8 cellular contexts compared by ENCODE assay signal in genomic region chr17:2302740-2303277, GRCh38. TPM values are rescaled to one million over a fixed set of nuclear protein-coding genes. Genes with fewer than 3 reads are reported as not detected.
DNase-seq lines count a peak whose midpoint lies in the region; ATAC-seq and TF ChIP-seq lines count a peak whose summit lies in the region.

No MANE protein-coding gene starts in this region.

- peak overlapping the region; percentile 88 for H3K9ac ChIP-seq in IMR-90 (ENCODE audit: low read depth, low read length)

- H3K4me1 ChIP-seq in IMR-90 (ENCODE audit: control insufficient read depth, insufficient read depth, low read length), result no peaks in the 10 kb centered on the region

- peak overlapping the region; percentile 33; the same call in 1 of the 2 replicates for H3K18ac ChIP-seq in IMR-90 (ENCODE audit: low read depth, low read length)

- TF ChIP-seq CTCF in IMR-90 (conservative IDR thresholded peaks at IDR 0.05; ENCODE audit: low read depth, low read length) (no peak), MCF 10A (IDR thresholded peaks at IDR 0.05; ENCODE audit: unreplicated experiment) (no peak), mesothelial cell of epicardium (IDR thresholded peaks at IDR 0.05; ENCODE audit: unreplicated experiment) (no peak)

- no peak for DNase-seq in activated CD4-positive, alpha-beta T cell treated with anti-CD3 and anti-CD28 coated beads for 36 hours
- DNase-seq in activated CD4-positive, alpha-beta T cell treated with anti-CD3 and anti-CD28 coated beads for 4 hours, result no peak
- DNase-seq in IMR-90, result peak; percentile 6
- DNase-seq in MCF 10A (ENCODE audit: unreplicated experiment), result peak; percentile 13
- no peak for DNase-seq in mesothelial cell of epicardium (ENCODE audit: low spot score in 2 of 2, unreplicated experiment in 2 of 2)
- no peak for DNase-seq in HT-29 (ENCODE audit: low spot score)
- DNase-seq in NCI-H524 treated with DMSO at 0.1 percent for 48 hours (lab: John Stamatoyannopoulos, UW), result no peak
- no peak for DNase-seq in NCI-H187 treated with DMSO at 0.1 percent for 48 hours (lab: John Stamatoyannopoulos, UW)

- no peaks in the 10 kb centered on the region for H3K27me3 ChIP-seq in IMR-90 (ENCODE audit: control insufficient read depth, insufficient read depth, low read length)

- dilution Hi-C loops in IMR-90 (cut with HindIII; ENCODE audit: low sequenced_read_pairs, unreplicated experiment), result no loop called here

- H3K23ac ChIP-seq in IMR-90 (ENCODE audit: low read depth, low read length), result peak overlapping the region; percentile 44

- intact Hi-C loops in activated CD4-positive, alpha-beta T cell treated with anti-CD3 and anti-CD28 coated beads for 36 hours (cut with DNase I, micrococcal nuclease), result loop anchor here (1.0 to 10.0 kb wide), 17 partner anchors 33 to 1840 kb away; partner anchors contain the start of genes TSR1 (in 2 of the 2), CLUH (in 1 of the 2), CYB5D2 (in 1 of the 2) and DPH1 (in 1 of the 2)
- intact Hi-C loops in IMR-90 (cut with micrococcal nuclease) (no loop called here), MCF 10A (cut with micrococcal nuclease) (no loop called here)

- peak overlapping the region; percentile 9 for H3K4ac ChIP-seq in IMR-90 (ENCODE audit: low read depth, low read length)

- H3K4me2 ChIP-seq in IMR-90 (ENCODE audit: low read depth, low read length), result peak overlapping the region; percentile 90

- peak overlapping the region; percentile 61 for H3K27ac Mint-ChIP-seq in activated CD4-positive, alpha-beta T cell treated with anti-CD3 and anti-CD28 coated beads for 36 hours
- H3K27ac Mint-ChIP-seq in MCF 10A (ENCODE audit: low read depth, unreplicated experiment), result peak overlapping the region; percentile 9
- H3K27ac Mint-ChIP-seq in mesothelial cell of epicardium, result peak overlapping the region; percentile 89

- H4K91ac ChIP-seq in IMR-90 (ENCODE audit: insufficient read depth, low read depth, low read length), result no peak overlapping the region; the same call in 1 of the 2 replicates

- peak overlapping the region; percentile 28 for H3K14ac ChIP-seq in IMR-90 (replicated peaks; ENCODE audit: low read depth, low read length)

- H4K8ac ChIP-seq in IMR-90 (ENCODE audit: low read depth in 2 of 2, low read length in 2 of 2), result peak overlapping the region in 1 of 2 experiments; percentile 12; a peak in 1 of 4 replicates

- H4K5ac ChIP-seq in IMR-90 (ENCODE audit: low read depth, low read length), result peak overlapping the region; percentile 18

- peaks cover 13 to 66% of the 10 kb centered on the region in 2 experiments for H3K79me1 ChIP-seq in IMR-90 (ENCODE audit: low read depth in 1 of 2, low read length in 2 of 2)

- H2AFZ ChIP-seq in IMR-90 (replicated peaks; ENCODE audit: low read length, poor library complexity), result peak overlapping the region; percentile 96

- ATAC-seq in activated CD4-positive, alpha-beta T cell treated with anti-CD3 and anti-CD28 coated beads for 36 hours, result peak; percentile 1
- ATAC-seq in IMR-90 (ENCODE audit: low read depth), result no peak; the same call in 1 of the 2 replicates

- BruUV-seq in IMR-90 (replicated peaks; lab: Mats Ljungman, UMichigan) (no TSS peak), MCF 10A (replicated peaks; lab: Mats Ljungman, UMichigan) (TSS peak; percentile 43)

- H3K27ac ChIP-seq in IMR-90 (ENCODE audit: insufficient read depth, low read length), result peak overlapping the region; percentile 97

- no peak for TF ChIP-seq POLR2A in IMR-90 (IDR thresholded peaks at IDR 0.05; ENCODE audit: low read depth, low read length)

- H3K9me3 ChIP-seq in IMR-90 (ENCODE audit: control insufficient read depth, insufficient read depth, low read length), result no peaks in the 10 kb centered on the region

- H3K4me3 ChIP-seq in IMR-90 (ENCODE audit: insufficient read depth, low read depth, low read length), result peak overlapping the region; percentile 96

- H3K27me3 Mint-ChIP-seq in activated CD4-positive, alpha-beta T cell treated with anti-CD3 and anti-CD28 coated beads for 36 hours, result no peaks in the 10 kb centered on the region
- H3K27me3 Mint-ChIP-seq in MCF 10A (ENCODE audit: insufficient read depth, unreplicated experiment) (no peaks in the 10 kb centered on the region), mesothelial cell of epicardium (ENCODE audit: low read depth) (no peaks in the 10 kb centered on the region)

- H2BK5ac ChIP-seq in IMR-90 (ENCODE audit: low read depth, low read length, poor library complexity, severe bottlenecking), result peak overlapping the region; percentile 98

- in situ Hi-C loops in IMR-90 (cut with MboI; ENCODE audit: low sequenced_read_pairs), result no loop called here

- peak overlapping the region; percentile 81 for H3K4me3 Mint-ChIP-seq in activated CD4-positive, alpha-beta T cell treated with anti-CD3 and anti-CD28 coated beads for 36 hours
- H3K4me3 Mint-ChIP-seq in MCF 10A (ENCODE audit: unreplicated experiment) (peak overlapping the region; percentile 85), mesothelial cell of epicardium (peak overlapping the region; percentile 84)

- H3K9me1 ChIP-seq in IMR-90 (ENCODE audit: insufficient read depth, low read length), result no peaks in the 10 kb centered on the region; the same call in 1 of the 2 replicates

- H2BK15ac ChIP-seq in IMR-90 (ENCODE audit: low read depth, low read length), result no peak overlapping the region

- peaks cover 17% of the 10 kb centered on the region for H3K36me3 ChIP-seq in IMR-90 (ENCODE audit: control insufficient read depth, insufficient read depth, low read length)

- H3K56ac ChIP-seq in IMR-90 (ENCODE audit: extremely low read depth, insufficient read depth, low read length), result peak overlapping the region; percentile 57; the same call in 1 of the 2 replicates

- peak overlapping the region; percentile 77 for H2AK9ac ChIP-seq in IMR-90 (replicated peaks; ENCODE audit: low read depth, low read length, poor library complexity)

- no peak overlapping the region for H2BK20ac ChIP-seq in IMR-90 (ENCODE audit: low read depth, low read length)

- H4K20me1 ChIP-seq in IMR-90 (ENCODE audit: insufficient read depth, low read length), result no peaks in the 10 kb centered on the region; the same call in 1 of the 2 replicates

- TF ChIP-seq RAD21 in IMR-90 (IDR thresholded peaks at IDR 0.05; ENCODE audit: low read length), result no peak

- POLR2A ChIA-PET in activated CD4-positive, alpha-beta T cell treated with anti-CD3 and anti-CD28 coated beads for 36 hours (lab: Charles Lee), result interaction anchor here (0.5 to 1.4 kb wide), 6 partner anchors 14 to 99 kb away, joined by 3 to 5 read pairs (median 3); no protein-coding TSS in a partner anchor
- POLR2A ChIA-PET in IMR-90 (lab: Charles Lee; ENCODE audit: unreplicated experiment) (no interaction called here), MCF 10A (lab: Yijun Ruan, JAX) (interaction anchor here (0.5 to 7.8 kb wide), 24 partner anchors 7 to 586 kb away, joined by 3 to 111 read pairs (median 4); partner anchors contain the start of genes SGSM2 and TSR1)

- H3K9me3 Mint-ChIP-seq in activated CD4-positive, alpha-beta T cell treated with anti-CD3 and anti-CD28 coated beads for 36 hours (ENCODE audit: low read depth), result no peaks in the 10 kb centered on the region
- no peaks in the 10 kb centered on the region for H3K9me3 Mint-ChIP-seq in MCF 10A (ENCODE audit: unreplicated experiment)
- H3K9me3 Mint-ChIP-seq in mesothelial cell of epicardium, result no peaks in the 10 kb centered on the region

- no CpG with 5 or more reads among the region's 20 CpGs for whole genome bisulfite sequencing in IMR-90 (ENCODE audit: extremely low coverage in 2 of 2, insufficient read length in 1 of 2), 2 experiments

- H2BK120ac ChIP-seq in IMR-90 (ENCODE audit: low read depth, low read length), result no peak overlapping the region

- H2AK5ac ChIP-seq in IMR-90 (ENCODE audit: low read depth, low read length), result no peak overlapping the region

- peaks cover 37% of the 10 kb centered on the region for H3K36me3 Mint-ChIP-seq in activated CD4-positive, alpha-beta T cell treated with anti-CD3 and anti-CD28 coated beads for 36 hours (ENCODE audit: low read depth)
- H3K36me3 Mint-ChIP-seq in MCF 10A (ENCODE audit: insufficient read depth, unreplicated experiment), result peaks cover 28% of the 10 kb centered on the region
- peaks cover 12% of the 10 kb centered on the region for H3K36me3 Mint-ChIP-seq in mesothelial cell of epicardium

- peaks cover 48% of the 10 kb centered on the region for H3K4me1 Mint-ChIP-seq in activated CD4-positive, alpha-beta T cell treated with anti-CD3 and anti-CD28 coated beads for 36 hours
- peaks cover 12% of the 10 kb centered on the region for H3K4me1 Mint-ChIP-seq in MCF 10A (ENCODE audit: insufficient read depth, unreplicated experiment)
- H3K4me1 Mint-ChIP-seq in mesothelial cell of epicardium, result peaks cover 24% of the 10 kb centered on the region

- CTCF ChIA-PET in activated CD4-positive, alpha-beta T cell treated with anti-CD3 and anti-CD28 coated beads for 36 hours (lab: Charles Lee), result interaction anchor here (0.7 to 1.3 kb wide), 7 partner anchors 9 to 251 kb away, joined by 3 to 6 read pairs (median 4); no protein-coding TSS in a partner anchor
- CTCF ChIA-PET in IMR-90 (lab: Yijun Ruan, JAX), result interaction anchor here (0.6 kb wide), 2 partner anchors 226 to 394 kb away, joined by 3 read pairs; no protein-coding TSS in a partner anchor
- CTCF ChIA-PET in MCF 10A (lab: Yijun Ruan, JAX), result interaction anchor here (0.8 to 2.7 kb wide), 7 partner anchors 20 to 109 kb away, joined by 3 to 8 read pairs (median 4); partner anchors contain the start of gene TSR1

RNA-seq across cellular contexts. Expression of gene SMG6, which starts 0.8 kb away (rescaled TPM):
- total RNA-seq in activated CD4-positive, alpha-beta T cell treated with anti-CD3 and anti-CD28 coated beads for 36 hours, result 10 to 100 TPM; 28.5 to 31.4 TPM
- total RNA-seq in IMR-90 (2012; rRNA removed), result 16.3 and 18.9 TPM in 2 replicates
- 23.5 and 30.3 TPM in 2 replicates for polyA plus RNA-seq in IMR-90 (2012; rRNA removed)
- polyA plus RNA-seq in IMR-90 (2012; cell fraction: cytosol; rRNA removed), result 17.7 and 31.5 TPM in 2 replicates
- 32.6 and 45.9 TPM in 2 replicates for polyA plus RNA-seq in IMR-90 (2012; cell fraction: nucleus; rRNA removed; ENCODE audit: low replicate concordance)
- 17.0 and 23.2 TPM in 2 replicates for total RNA-seq in MCF 10A (2022)
- total RNA-seq in mesothelial cell of epicardium, result 55.4 to 58.3 TPM (median 58.3 TPM) in 3 replicates
- total RNA-seq in HT-29 (2014; rRNA removed; shearing (Covaris generic)), result 14.9 and 17.5 TPM in 2 replicates

RNA-seq across cellular contexts. Expression of gene SRR, which starts 0.9 kb away (rescaled TPM):
- 10 to 100 TPM; 15.4 to 18.3 TPM for total RNA-seq in activated CD4-positive, alpha-beta T cell treated with anti-CD3 and anti-CD28 coated beads for 36 hours
- total RNA-seq in IMR-90 (2012; rRNA removed), result 38.0 and 52.7 TPM in 2 replicates
- 13.1 and 14.5 TPM in 2 replicates for polyA plus RNA-seq in IMR-90 (2012; rRNA removed)
- polyA plus RNA-seq in IMR-90 (2012; cell fraction: cytosol; rRNA removed), result 11.2 and 12.0 TPM in 2 replicates
- polyA plus RNA-seq in IMR-90 (2012; cell fraction: nucleus; rRNA removed; ENCODE audit: low replicate concordance), result 2.8 and 8.8 TPM in 2 replicates
- total RNA-seq in MCF 10A (2022), result 7.7 and 16.6 TPM in 2 replicates
- total RNA-seq in mesothelial cell of epicardium, result 13.4 to 17.6 TPM (median 16.0 TPM) in 3 replicates
- 1.2 and 5.8 TPM in 2 replicates for total RNA-seq in HT-29 (2014; rRNA removed; shearing (Covaris generic))

RNA-seq across cellular contexts. Expression of gene TSR1, which starts 33.4 kb away (rescaled TPM):
- total RNA-seq in activated CD4-positive, alpha-beta T cell treated with anti-CD3 and anti-CD28 coated beads for 36 hours, result 10 to 100 TPM; 59.3 to 77.0 TPM
- total RNA-seq in IMR-90 (2012; rRNA removed) (72.6 and 79.2 TPM in 2 replicates), MCF 10A (2022) (44.3 and 61.5 TPM in 2 replicates), mesothelial cell of epicardium (37.7 to 41.4 TPM (median 40.6 TPM) in 3 replicates)
- polyA plus RNA-seq in IMR-90 (2012; rRNA removed), result 21.0 and 22.6 TPM in 2 replicates
- 7.4 and 11.3 TPM in 2 replicates for polyA plus RNA-seq in IMR-90 (2012; cell fraction: cytosol; rRNA removed)
- polyA plus RNA-seq in IMR-90 (2012; cell fraction: nucleus; rRNA removed; ENCODE audit: low replicate concordance), result 17.2 and 31.2 TPM in 2 replicates
- total RNA-seq in HT-29 (2014; rRNA removed; shearing (Covaris generic)), result 34.7 and 48.1 TPM in 2 replicates

RNA-seq across cellular contexts. Expression of gene SGSM2, which starts 34.5 kb away (rescaled TPM):
- 10 to 100 TPM; 21.4 to 28.0 TPM for total RNA-seq in activated CD4-positive, alpha-beta T cell treated with anti-CD3 and anti-CD28 coated beads for 36 hours
- 12.2 and 13.6 TPM in 2 replicates for total RNA-seq in IMR-90 (2012; rRNA removed)
- 79.6 and 81.2 TPM in 2 replicates for polyA plus RNA-seq in IMR-90 (2012; rRNA removed)
- polyA plus RNA-seq in IMR-90 (2012; cell fraction: cytosol; rRNA removed), result 30.9 and 35.6 TPM in 2 replicates
- 390 and 704 TPM in 2 replicates for polyA plus RNA-seq in IMR-90 (2012; cell fraction: nucleus; rRNA removed; ENCODE audit: low replicate concordance)
- 26.5 and 35.1 TPM in 2 replicates for total RNA-seq in MCF 10A (2022)
- 79.2 to 80.9 TPM (median 79.3 TPM) in 3 replicates for total RNA-seq in mesothelial cell of epicardium
- 18.5 and 25.7 TPM in 2 replicates for total RNA-seq in HT-29 (2014; rRNA removed; shearing (Covaris generic))

Comparison
In these comparisons a context has a peak if more than half of its experiments do, and no peak if none do; other contexts are left out.
1. DNase-seq: peak in IMR-90 (single experiment) and MCF 10A (single experiment); none in activated CD4-positive, alpha-beta T cell treated with anti-CD3 and anti-CD28 coated beads for 36 hours (single experiment), activated CD4-positive, alpha-beta T cell treated with anti-CD3 and anti-CD28 coated beads for 4 hours (0 of 2), mesothelial cell of epicardium (0 of 2), HT-29 (single experiment), NCI-H524 treated with DMSO at 0.1 percent for 48 hours (single experiment) and NCI-H187 treated with DMSO at 0.1 percent for 48 hours (single experiment).
2. H3K27ac Mint-ChIP-seq: peak in every context shown above with its lines; median percentile 89 in mesothelial cell of epicardium; 61 in activated CD4-positive, alpha-beta T cell treated with anti-CD3 and anti-CD28 coated beads for 36 hours; 9 in MCF 10A.
3. intact Hi-C loops: an anchor here in activated CD4-positive, alpha-beta T cell treated with anti-CD3 and anti-CD28 coated beads for 36 hours (1.0 to 10.0 kb wide); none called in IMR-90 and MCF 10A.
4. Peak in every context shown above with its lines, with median percentiles within 50 percentile points of each other: H3K4me3 Mint-ChIP-seq.